ENCODE assay signal across 10 cellular contexts in genomic region chr4:183588169-183588675, GRCh38.
DNase-seq lines count a peak whose midpoint lies in the region; ATAC-seq and TF ChIP-seq lines count a peak whose summit lies in the region.
"Had no signal": no experiment of that assay in that cellular context is flagged by ENCODE, and none has a peak within 500 bp of the region (broad histone marks: within the 10 kb centered on the region; RNA-seq: fewer than 3 reads in every experiment).

No MANE protein-coding gene starts in this region.

- no peaks in the 10 kb centered on the region for H3K9me3 ChIP-seq in cardiac muscle cell (ENCODE audit: low read depth)

- CTCF ChIA-PET in BJ (lab: Yijun Ruan, JAX): interaction anchor here (0.9 to 2.1 kb wide), 3 partner anchors 12 to 144 kb away, joined by 3 to 8 read pairs (median 3); partner anchors contain the start of gene CDKN2AIP

- no peaks in the 10 kb centered on the region for H3K36me3 ChIP-seq in BJ (ENCODE audit: control insufficient read depth, insufficient read depth, low read length)
- no peaks in the 10 kb centered on the region for H3K36me3 ChIP-seq in cardiac muscle cell

- TF ChIP-seq CTCF in BJ (IDR thresholded peaks at IDR 0.05; ENCODE audit: insufficient read depth, low read depth, low read length): no peak
- TF ChIP-seq CTCF in cardiac muscle cell (IDR thresholded peaks at IDR 0.05; ENCODE audit: low read depth, low read length): no peak

- peak overlapping the region; percentile 31 for H3K27ac ChIP-seq in cardiac muscle cell

- peak overlapping the region; percentile 21; the same call in 1 of the 2 replicates for H3K4me3 ChIP-seq in BJ (ENCODE audit: low read depth, low read length)
- H3K4me3 ChIP-seq in cardiac muscle cell: no peak overlapping the region

- no peak for ATAC-seq in GM19467 (IDR thresholded peaks at IDR 0.05; ENCODE audit: unreplicated experiment)
- ATAC-seq in HG03571 (IDR thresholded peaks at IDR 0.05; ENCODE audit: unreplicated experiment): no peak
- ATAC-seq in HG03139 (IDR thresholded peaks at IDR 0.05; ENCODE audit: unreplicated experiment): no peak
- ATAC-seq: Panc1 had no signal

- DNase-seq in BJ (ENCODE audit: low read depth): no peak
- peak; percentile 78 for DNase-seq in NOMO-1 treated with dmso at 0.1 percent for 144 hours (lab: John Stamatoyannopoulos, UW; ENCODE audit: unreplicated experiment)
- peak; percentile 21 to 50 for DNase-seq in cardiac muscle cell (ENCODE audit: low read depth in 1 of 2, low spot score in 1 of 2)
- DNase-seq in renal cortical epithelial cell (ENCODE audit: low read depth): peak; percentile 43
- no peak for DNase-seq in NCI-H446 treated with DMSO at 0.1 percent for 48 hours (lab: John Stamatoyannopoulos, UW)
- DNase-seq: Kasumi-1 had no signal

- POLR2A ChIA-PET in BJ (lab: Charles Lee): no interaction called here

- H3K27me3 ChIP-seq in BJ (ENCODE audit: control insufficient read depth, insufficient read depth, low read length) (no peaks in the 10 kb centered on the region), cardiac muscle cell (no peaks in the 10 kb centered on the region)

- H3K4me1 ChIP-seq in cardiac muscle cell (ENCODE audit: low read depth): peaks cover 14% of the 10 kb centered on the region

Comparison
In these comparisons a context has a peak if more than half of its experiments do, and no peak if none do; other contexts are left out.
1. DNase-seq: peak in NOMO-1 treated with dmso at 0.1 percent for 144 hours (single experiment), cardiac muscle cell (2 of 2) and renal cortical epithelial cell (single experiment); none in BJ (single experiment) and NCI-H446 treated with DMSO at 0.1 percent for 48 hours (single experiment).